ENCODE assay signal across 8 cellular contexts in genomic region chr12:54189198-54189539, GRCh38. TPM values are rescaled to one million over a fixed set of nuclear protein-coding genes. Genes with fewer than 3 reads are reported as not detected.
DNase-seq lines count a peak whose midpoint lies in the region; ATAC-seq and TF ChIP-seq lines count a peak whose summit lies in the region.

No MANE protein-coding gene starts in this region.

- H4K20me1 ChIP-seq in H9 (ENCODE audit: control insufficient read depth, insufficient read depth, insufficient read length): no peaks in the 10 kb centered on the region

- CTCF ChIA-PET in A673 (lab: Charles Lee): interaction anchor here (0.6 to 0.9 kb wide), 2 partner anchors 183 to 204 kb away, joined by 3 to 9 read pairs; partner anchors contain the start of gene HOXC10

- H3K4me3 ChIP-seq in A673 (ENCODE audit: low read depth, low read length, poor library complexity, severe bottlenecking) (peak overlapping the region; percentile 88), mesendoderm (ENCODE audit: low read length) (no peak overlapping the region), colonic mucosa (no peak overlapping the region)

- ATAC-seq in activated naive CD8-positive, alpha-beta T cell treated with anti-CD3 and anti-CD28 coated beads, Interleukin-2, amount 10 ng/mL, durations not matched to agents 7 days and 5 days (ENCODE audit: low read depth): no peak
- ATAC-seq in GM18498 (IDR thresholded peaks at IDR 0.05; ENCODE audit: unreplicated experiment): no peak
- ATAC-seq in GM19463 (IDR thresholded peaks at IDR 0.05; ENCODE audit: unreplicated experiment): no peak

- no peak overlapping the region for H3T11ph ChIP-seq in H9 (ENCODE audit: low read length)

- H3K9ac ChIP-seq in H9 (ENCODE audit: extremely low read depth, insufficient read length, low read length): no peak overlapping the region
- no peak overlapping the region for H3K9ac ChIP-seq in mesendoderm (ENCODE audit: low read length)
- no peak overlapping the region for H3K9ac ChIP-seq in colonic mucosa (ENCODE audit: low read depth in 2 of 2, low read length in 2 of 2)

- H3K4me2 ChIP-seq in H9 (ENCODE audit: insufficient read depth, insufficient read length, low read length) (peak overlapping the region; percentile 36), mesendoderm (ENCODE audit: low read length) (no peak overlapping the region)

- no TSS peak for BruUV-seq in A673 (replicated peaks; lab: Mats Ljungman, UMichigan)

- H3K4me1 Mint-ChIP-seq in H9: peaks cover 2 to 6% of the 10 kb centered on the region in 2 experiments
- H3K4me1 Mint-ChIP-seq in activated naive CD8-positive, alpha-beta T cell treated with anti-CD3 and anti-CD28 coated beads, Interleukin-2, amount 10 ng/mL, durations not matched to agents 7 days and 5 days: peaks cover 21% of the 10 kb centered on the region

- H3K4ac ChIP-seq in H9 (ENCODE audit: low read depth, low read length) (no peak overlapping the region), mesendoderm (ENCODE audit: low read depth, low read length) (no peak overlapping the region)

- H3K4me1 ChIP-seq in A673 (ENCODE audit: insufficient read depth, low read length, poor library complexity, severe bottlenecking) (peaks cover 16% of the 10 kb centered on the region), H9 (ENCODE audit: insufficient read depth, low read length) (no peaks in the 10 kb centered on the region), mesendoderm (ENCODE audit: control insufficient read depth, low read depth, low read length) (no peaks in the 10 kb centered on the region), colonic mucosa (peaks cover 4% of the 10 kb centered on the region)

- H2AFZ ChIP-seq in H9 (ENCODE audit: low read length): no peak overlapping the region

- no peak overlapping the region for H2BK12ac ChIP-seq in H9 (ENCODE audit: insufficient read length, low read depth, low read length)

- TF ChIP-seq CTCF in A673 (conservative IDR thresholded peaks at IDR 0.05; ENCODE audit: low read depth, low read length) (no peak), H9 (conservative IDR thresholded peaks at IDR 0.05) (no peak), colonic mucosa (IDR thresholded peaks at IDR 0.05) (no peak)

- POLR2A ChIA-PET in A673 (lab: Charles Lee; ENCODE audit: low non-redundant PET): no interaction called here
- POLR2A ChIA-PET in activated naive CD8-positive, alpha-beta T cell treated with anti-CD3 and anti-CD28 coated beads, Interleukin-2, amount 10 ng/mL, durations not matched to agents 7 days and 5 days (lab: Charles Lee): interaction anchor here (0.6 to 1.7 kb wide), 6 partner anchors 16 to 172 kb away, joined by 3 to 8 read pairs (median 4); partner anchors contain the start of genes HOXC4 and HOXC5

- H3K23ac ChIP-seq in H9 (ENCODE audit: insufficient read length, low read depth, low read length): no peak overlapping the region
- no peak overlapping the region for H3K23ac ChIP-seq in mesendoderm (ENCODE audit: low read length)

- H4K5ac ChIP-seq in H9 (ENCODE audit: insufficient read length, low read depth, low read length) (no peak overlapping the region), mesendoderm (ENCODE audit: low read length) (no peak overlapping the region)

- peaks cover 50% of the 10 kb centered on the region for H3K27me3 Mint-ChIP-seq in H9 (ENCODE audit: low read depth)
- H3K27me3 Mint-ChIP-seq in activated naive CD8-positive, alpha-beta T cell treated with anti-CD3 and anti-CD28 coated beads, Interleukin-2, amount 10 ng/mL, durations not matched to agents 7 days and 5 days: peaks cover 28% of the 10 kb centered on the region

- no peaks in the 10 kb centered on the region for H3K79me1 ChIP-seq in H9 (ENCODE audit: insufficient read depth, low read depth, low read length, poor library complexity, severe bottlenecking)
- no peaks in the 10 kb centered on the region for H3K79me1 ChIP-seq in mesendoderm (ENCODE audit: low read length)

- no peak overlapping the region for H3K14ac ChIP-seq in H9 (ENCODE audit: insufficient read depth, low read length)

- H4K8ac ChIP-seq in H9 (replicated peaks; ENCODE audit: insufficient read length, low read depth, low read length) (no peak overlapping the region), mesendoderm (ENCODE audit: low read depth, low read length) (no peak overlapping the region)

- no peak overlapping the region for H2BK5ac ChIP-seq in H9 (ENCODE audit: insufficient read length, low read length)
- no peak overlapping the region for H2BK5ac ChIP-seq in mesendoderm (ENCODE audit: low read length)

- no peaks in the 10 kb centered on the region for H3K27me3 ChIP-seq in A673 (replicated peaks; ENCODE audit: insufficient read depth, low read depth, low read length, poor library complexity)
- peaks cover 14% of the 10 kb centered on the region; the same call in 1 of the 2 replicates for H3K27me3 ChIP-seq in H9 (ENCODE audit: insufficient read depth, low read length)
- peaks cover 3% of the 10 kb centered on the region for H3K27me3 ChIP-seq in mesendoderm (ENCODE audit: insufficient read depth, low read length, poor library complexity)
- H3K27me3 ChIP-seq in colonic mucosa: peaks cover 23% of the 10 kb centered on the region

- peaks cover 0 to 9% (median 4%) of the 10 kb centered on the region in 3 experiments; a peak in 3 of 7 replicates for H3K36me3 Mint-ChIP-seq in H9 (ENCODE audit: insufficient read depth in 1 of 3, low read depth in 3 of 3)
- peaks cover 8% of the 10 kb centered on the region for H3K36me3 Mint-ChIP-seq in activated naive CD8-positive, alpha-beta T cell treated with anti-CD3 and anti-CD28 coated beads, Interleukin-2, amount 10 ng/mL, durations not matched to agents 7 days and 5 days

- H3K56ac ChIP-seq in H9 (ENCODE audit: insufficient read length, low read depth, low read length): no peak overlapping the region
- peak overlapping the region; percentile 25 for H3K56ac ChIP-seq in mesendoderm (ENCODE audit: low read length)

- no peak overlapping the region for H4K91ac ChIP-seq in H9 (ENCODE audit: insufficient read length, low read depth, low read length)

- H3K9me3 ChIP-seq in A673 (ENCODE audit: low read depth, low read length, poor library complexity, severe bottlenecking): no peaks in the 10 kb centered on the region
- H3K9me3 ChIP-seq in H9 (ENCODE audit: control insufficient read depth, low read depth, low read length): no peaks in the 10 kb centered on the region
- H3K9me3 ChIP-seq in colonic mucosa: no peaks in the 10 kb centered on the region

- no peaks in the 10 kb centered on the region for H3K9me3 Mint-ChIP-seq in H9
- no peaks in the 10 kb centered on the region for H3K9me3 Mint-ChIP-seq in activated naive CD8-positive, alpha-beta T cell treated with anti-CD3 and anti-CD28 coated beads, Interleukin-2, amount 10 ng/mL, durations not matched to agents 7 days and 5 days

- H2BK20ac ChIP-seq in H9 (ENCODE audit: low read depth, low read length, poor library complexity, severe bottlenecking): no peak overlapping the region

- H3K79me2 ChIP-seq in H9 (ENCODE audit: insufficient read depth, low read length): no peaks in the 10 kb centered on the region
- H3K79me2 ChIP-seq in mesendoderm (ENCODE audit: control insufficient read depth, insufficient read depth, low read length): no peaks in the 10 kb centered on the region

- H3K18ac ChIP-seq in H9 (ENCODE audit: insufficient read length, low read depth, low read length) (no peak overlapping the region), mesendoderm (ENCODE audit: low read length) (no peak overlapping the region)

- H3K36me3 ChIP-seq in A673 (ENCODE audit: insufficient read depth, low read length, poor library complexity, severe bottlenecking) (no peaks in the 10 kb centered on the region), mesendoderm (ENCODE audit: control insufficient read depth, insufficient read depth, low read length) (no peaks in the 10 kb centered on the region), colonic mucosa (no peaks in the 10 kb centered on the region)

- peak overlapping the region; percentile 86 to 87; a peak in 4 of 5 replicates for H3K4me3 Mint-ChIP-seq in H9
- H3K4me3 Mint-ChIP-seq in activated naive CD8-positive, alpha-beta T cell treated with anti-CD3 and anti-CD28 coated beads, Interleukin-2, amount 10 ng/mL, durations not matched to agents 7 days and 5 days: peak overlapping the region; percentile 89

- no peak for DNase-seq in A673 (ENCODE audit: low spot score)
- DNase-seq in H9: no peak
- DNase-seq in activated naive CD8-positive, alpha-beta T cell treated with anti-CD3 and anti-CD28 coated beads, Interleukin-2, amount 10 ng/mL, durations not matched to agents 7 days and 5 days: no peak
- DNase-seq in mesendoderm: no peak
- DNase-seq in colonic mucosa: no peak
- no peak for DNase-seq in NCI-H510A treated with DMSO at 0.1 percent for 48 hours (lab: John Stamatoyannopoulos, UW)

- H2BK120ac ChIP-seq in H9 (ENCODE audit: low read depth, low read length, poor library complexity, severe bottlenecking) (no peak overlapping the region), mesendoderm (ENCODE audit: low read depth, low read length) (no peak overlapping the region)

- no peaks in the 10 kb centered on the region for H3K23me2 ChIP-seq in H9 (ENCODE audit: insufficient read length, low read depth, low read length, poor library complexity, severe bottlenecking)

- H2AK5ac ChIP-seq in H9 (ENCODE audit: insufficient read length, low read length) (no peak overlapping the region), mesendoderm (ENCODE audit: low read length) (no peak overlapping the region)

- intact Hi-C loops in A673 (cut with micrococcal nuclease; ENCODE audit: unreplicated experiment) (no loop called here), colonic mucosa (cut with DNase I) (no loop called here)

- WGBS in H9 (ENCODE audit: extremely low coverage, insufficient read length, low lambda C conversion rate): no CpG with 5 or more reads among the region's 3 CpGs
- no CpG with 5 or more reads among the region's 3 CpGs for WGBS in mesendoderm (ENCODE audit: extremely low coverage, insufficient coverage, low lambda C conversion rate)

- H2BK15ac ChIP-seq in H9 (ENCODE audit: low read depth, low read length) (no peak overlapping the region), mesendoderm (replicated peaks; ENCODE audit: low read depth) (no peak overlapping the region)

- H3K27ac ChIP-seq in A673 (ENCODE audit: low read depth, low read length, poor library complexity, severe bottlenecking): no peak overlapping the region
- no peak overlapping the region for H3K27ac ChIP-seq in H9 (ENCODE audit: insufficient read length, low read depth, low read length)
- H3K27ac ChIP-seq in mesendoderm (ENCODE audit: low read depth, low read length): no peak overlapping the region
- no peak overlapping the region for H3K27ac ChIP-seq in colonic mucosa

- H3K27ac Mint-ChIP-seq in H9: no peak overlapping the region
- H3K27ac Mint-ChIP-seq in activated naive CD8-positive, alpha-beta T cell treated with anti-CD3 and anti-CD28 coated beads, Interleukin-2, amount 10 ng/mL, durations not matched to agents 7 days and 5 days: no peak overlapping the region

RNA-seq across cellular contexts. Expression of gene SMUG1, which starts 0.4 kb away (rescaled TPM):
- total RNA-seq in A673 (2021): 27.7 and 32.8 TPM in 2 replicates
- 21.7 and 23.0 TPM in 2 replicates for total RNA-seq in H9 (2021)
- total RNA-seq in activated naive CD8-positive, alpha-beta T cell treated with anti-CD3 and anti-CD28 coated beads, Interleukin-2, amount 10 ng/mL, durations not matched to agents 7 days and 5 days: 10 to 100 TPM; 23.9 to 24.4 TPM
- polyA plus RNA-seq in mesendoderm (2013, experiment 1 of 2): 13.5 TPM
- polyA plus RNA-seq in mesendoderm (2013, experiment 2 of 2): 13.2 TPM
- 10 to 100 TPM; 22.0 to 31.0 TPM for total RNA-seq in colonic mucosa
